Comparison of ENCODE assay signal across 26 cellular contexts in the genomic region with DNA sequence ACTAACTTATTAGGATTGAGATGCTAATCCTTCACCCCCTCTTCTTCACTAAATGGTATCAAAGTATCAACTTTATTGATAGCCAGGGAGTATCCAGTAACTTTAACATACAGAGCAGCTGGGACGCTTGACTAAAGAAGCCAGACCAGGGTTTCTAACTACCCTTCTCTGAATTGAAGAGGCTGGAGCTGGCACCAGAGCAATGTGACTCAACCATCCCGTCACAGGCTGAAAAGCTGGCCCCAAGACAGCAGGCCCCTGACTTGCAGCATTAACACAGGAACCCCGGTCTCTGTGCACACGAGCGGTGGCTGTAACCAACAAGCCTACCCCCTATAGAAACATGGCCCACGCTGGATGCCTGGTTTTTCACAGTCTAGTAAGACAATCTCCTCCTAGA. TPM values are rescaled to one million over a fixed set of nuclear protein-coding genes. Genes with fewer than 3 reads are reported as not detected.
A peak's percentile ranks its signal among the peaks of the same experiment; 100 is the strongest.
DNase-seq lines count a peak whose midpoint lies in the region; ATAC-seq, FAIRE-seq and TF ChIP-seq lines count a peak whose summit lies in the region.
"Had no signal": no experiment of that assay in that cellular context is flagged by ENCODE, and none has a peak within 500 bp of the region (broad histone marks: within the 10 kb centered on the region; RNA-seq: fewer than 3 reads in every experiment).

No MANE protein-coding gene starts in this region.

- no peak overlapping the region for H3K27ac ChIP-seq in astrocyte (ENCODE audit: low read depth, low read length)
- no peak overlapping the region for H3K27ac ChIP-seq in breast epithelium
- H3K27ac ChIP-seq: HL-60, SJSA1 had no signal

- no peaks in the 10 kb centered on the region for H3K27me3 ChIP-seq in astrocyte (ENCODE audit: insufficient read depth, low read length)
- H3K27me3 ChIP-seq in breast epithelium: no peaks in the 10 kb centered on the region
- H3K27me3 ChIP-seq: SJSA1 had no signal

- DNase-seq in AG08395 (ENCODE audit: low spot score) (peak; percentile 14), HCEC 1CT (peak; percentile 60), astrocyte (ENCODE audit: low read depth) (peak; percentile 48), fibroblast of peridontal ligament (ENCODE audit: extremely low read depth) (peak; percentile 20), NCI-H2227 (lab: John Stamatoyannopoulos, UW; ENCODE audit: unreplicated experiment) (no peak), breast epithelium (ENCODE audit: low spot score in 2 of 2) (no peak)
- DNase-seq in stimulated activated naive CD8-positive, alpha-beta T cell treated with anti-CD3 and anti-CD28 coated beads, Interleukin-15, Interleukin-2, amounts not matched to agents 100 U/mL and 50 U/mL, for 24 hours: no peak
- DNase-seq: 8988T, H9, KBM-7, MV-4-11, NCI-H1694, NCI-H2081, NCI-H2171, NCI-H446 treated with DMSO at 0.1 percent for 48 hours, NCI-H526 treated with DMSO at 0.1 percent for 48 hours, OCI-M1 had no signal

- peaks cover 2% of the 10 kb centered on the region for H3K27me3 Mint-ChIP-seq in astrocyte (ENCODE audit: low read depth, unreplicated experiment)
- H3K27me3 Mint-ChIP-seq in activated T-helper 17 cell treated with anti-CD3 and anti-CD28 coated beads, Interleukin-2, amount 50 U/mL, for 72 hours: peaks cover 13% of the 10 kb centered on the region
- H3K27me3 Mint-ChIP-seq: B cell had no signal

- no peaks in the 10 kb centered on the region for H3K9me3 ChIP-seq in astrocyte (ENCODE audit: insufficient read depth, low read depth, low read length)
- peaks cover 0 to 4% of the 10 kb centered on the region in 2 donors for H3K9me3 ChIP-seq in breast epithelium
- H3K9me3 ChIP-seq: SJSA1 had no signal

- H3K36me3 Mint-ChIP-seq in astrocyte (ENCODE audit: low read depth, unreplicated experiment): no peaks in the 10 kb centered on the region
- no peaks in the 10 kb centered on the region for H3K36me3 Mint-ChIP-seq in activated T-helper 17 cell treated with anti-CD3 and anti-CD28 coated beads, Interleukin-2, amount 50 U/mL, for 72 hours (ENCODE audit: low read depth)
- H3K36me3 Mint-ChIP-seq: CD14-positive monocyte had no signal

- no peaks in the 10 kb centered on the region for H4K20me1 ChIP-seq in astrocyte (ENCODE audit: insufficient read depth, low read length)

- H3K4me1 ChIP-seq in astrocyte (ENCODE audit: insufficient read depth, low read length): peaks cover 4% of the 10 kb centered on the region
- no peaks in the 10 kb centered on the region for H3K4me1 ChIP-seq in breast epithelium
- H3K4me1 ChIP-seq: SJSA1 had no signal

- H3K4me3 ChIP-seq in astrocyte (ENCODE audit: insufficient read depth, low read depth, low read length) (no peak overlapping the region), breast epithelium (no peak overlapping the region)
- H3K4me3 ChIP-seq: SJSA1 had no signal

- intact Hi-C loops in breast epithelium (cut with DNase I; ENCODE audit: low total_unique reads): no loop called here

- ATAC-seq in activated T-helper 17 cell treated with anti-CD3 and anti-CD28 coated beads, Interleukin-2, amount 50 U/mL, for 72 hours (replicated peaks): no peak
- ATAC-seq in stimulated activated naive CD8-positive, alpha-beta T cell treated with anti-CD3 and anti-CD28 coated beads, Interleukin-15, Interleukin-2, amounts not matched to agents 100 U/mL and 50 U/mL, for 24 hours: no peak
- ATAC-seq: HepG2 had no signal

- no peak for TF ChIP-seq CTCF in astrocyte (IDR thresholded peaks at IDR 0.05; ENCODE audit: insufficient read depth, low read depth, low read length)
- no peak for TF ChIP-seq CTCF in breast epithelium (IDR thresholded peaks at IDR 0.05)

- H3K79me2 ChIP-seq in astrocyte (ENCODE audit: insufficient read depth, low read length): no peaks in the 10 kb centered on the region

- H2AFZ ChIP-seq in astrocyte (ENCODE audit: low read depth, low read length): peak overlapping the region; percentile 20

- H3K9ac ChIP-seq in astrocyte (ENCODE audit: low read length): no peak overlapping the region

- no peak overlapping the region for H3K27ac Mint-ChIP-seq in astrocyte (ENCODE audit: unreplicated experiment)
- no peak overlapping the region for H3K27ac Mint-ChIP-seq in activated T-helper 17 cell treated with anti-CD3 and anti-CD28 coated beads, Interleukin-2, amount 50 U/mL, for 72 hours
- H3K27ac Mint-ChIP-seq: B cell, CD14-positive monocyte, H9 had no signal

- no peak for TF ChIP-seq POLR2A in breast epithelium (IDR thresholded peaks at IDR 0.05)

- no peak overlapping the region for H3K4me3 Mint-ChIP-seq in astrocyte (ENCODE audit: unreplicated experiment)
- H3K4me3 Mint-ChIP-seq in activated T-helper 17 cell treated with anti-CD3 and anti-CD28 coated beads, Interleukin-2, amount 50 U/mL, for 72 hours: no peak overlapping the region
- H3K4me3 Mint-ChIP-seq: B cell, CD14-positive monocyte, H9 had no signal

- H3K9me3 Mint-ChIP-seq in astrocyte (ENCODE audit: unreplicated experiment): no peaks in the 10 kb centered on the region
- no peaks in the 10 kb centered on the region for H3K9me3 Mint-ChIP-seq in activated T-helper 17 cell treated with anti-CD3 and anti-CD28 coated beads, Interleukin-2, amount 50 U/mL, for 72 hours

- no peak for FAIRE-seq in astrocyte (lab: Jason Lieb, UNC)
- FAIRE-seq: D721Med, HepG2, RCC 7860 had no signal

- H3K36me3 ChIP-seq in astrocyte (ENCODE audit: insufficient read depth, low read length): no peaks in the 10 kb centered on the region
- H3K36me3 ChIP-seq in breast epithelium: no peaks in the 10 kb centered on the region
- H3K36me3 ChIP-seq: SJSA1 had no signal

- peak overlapping the region; percentile 28 for H3K4me2 ChIP-seq in astrocyte (ENCODE audit: low read length)

- no peaks in the 10 kb centered on the region for H3K4me1 Mint-ChIP-seq in astrocyte (ENCODE audit: low read depth, unreplicated experiment)
- H3K4me1 Mint-ChIP-seq in activated T-helper 17 cell treated with anti-CD3 and anti-CD28 coated beads, Interleukin-2, amount 50 U/mL, for 72 hours: no peaks in the 10 kb centered on the region
- H3K4me1 Mint-ChIP-seq: B cell, CD14-positive monocyte, H9 had no signal

RNA-seq across cellular contexts. Expression of gene ANKFN1, which starts 59.8 kb away (rescaled TPM):
- not detected in 2 replicates for total RNA-seq in astrocyte
- under 1 TPM in 1 of 2 donors, not detected in 1; 0.29 TPM for total RNA-seq in activated T-helper 17 cell treated with anti-CD3 and anti-CD28 coated beads, Interleukin-2, amount 50 U/mL, for 72 hours
- 10 to 100 TPM in 1 of 3 donors, 1 to 10 TPM in 2; 4.1 to 12.8 (median 5.6) TPM for total RNA-seq in breast epithelium
- total RNA-seq: B cell, H9, HepG2, HT-29 had no signal

Comparison
In these comparisons a context has a peak if more than half of its experiments do, and no peak if none do; other contexts are left out.
1. DNase-seq: peak in AG08395 (single experiment), HCEC 1CT (single experiment), astrocyte (single experiment) and fibroblast of peridontal ligament (single experiment); none in NCI-H2227 (single experiment), breast epithelium (0 of 2) and stimulated activated naive CD8-positive, alpha-beta T cell treated with anti-CD3 and anti-CD28 coated beads, Interleukin-15, Interleukin-2, amounts not matched to agents 100 U/mL and 50 U/mL, for 24 hours (single experiment).